ENCODE assay signal across 17 cellular contexts in the genomic region with DNA sequence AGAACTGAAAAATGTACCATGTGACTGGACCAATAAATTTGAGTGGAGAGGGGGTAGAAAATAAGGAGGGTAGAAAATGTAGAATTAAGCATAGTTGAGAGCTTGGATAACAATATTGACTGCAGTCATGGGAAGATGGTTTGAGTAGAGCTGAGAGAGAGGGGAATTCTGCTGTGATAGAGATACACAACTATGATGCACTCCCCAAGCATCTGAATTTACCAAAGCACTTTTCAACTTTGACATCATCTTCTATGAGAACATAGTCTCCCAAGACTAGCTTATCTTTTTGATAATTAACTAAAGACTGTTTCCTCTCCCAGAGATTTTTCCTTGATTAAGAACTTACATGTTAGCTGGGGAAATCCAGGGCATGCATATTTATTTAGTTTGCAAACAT.
DNase-seq lines count a peak whose midpoint lies in the region; TF ChIP-seq lines count a peak whose summit lies in the region.
"Had no signal": no experiment of that assay in that cellular context is flagged by ENCODE, and none has a peak within 500 bp of the region (broad histone marks: within the 10 kb centered on the region; RNA-seq: fewer than 3 reads in every experiment).

No MANE protein-coding gene starts in this region.

- H3K36me3 Mint-ChIP-seq in HFFc6 (ENCODE audit: low read depth): no peaks in the 10 kb centered on the region
- H3K36me3 Mint-ChIP-seq: CD4-positive, alpha-beta memory T cell had no signal

- no peak overlapping the region for H3K4me3 ChIP-seq in fibroblast of mammary gland (ENCODE audit: control insufficient read depth, low read depth, low read length)
- H3K4me3 ChIP-seq: GM23338, K562 had no signal

- H3K27ac Mint-ChIP-seq in HFFc6: no peak overlapping the region
- H3K27ac Mint-ChIP-seq: GM23338 had no signal

- no peaks in the 10 kb centered on the region; the same call in none of the 2 replicates for H3K27me3 Mint-ChIP-seq in HFFc6 (ENCODE audit: insufficient read depth)

- H3K4me3 Mint-ChIP-seq in HFFc6: no peak overlapping the region
- H3K4me3 Mint-ChIP-seq: CD4-positive, alpha-beta memory T cell; GM23338 had no signal

- TF ChIP-seq CTCF in HFFc6 (IDR thresholded peaks at IDR 0.05) (no peak), fibroblast of mammary gland (conservative IDR thresholded peaks at IDR 0.05; ENCODE audit: control insufficient read depth, insufficient read depth, low read depth, low read length) (no peak)

- no peaks in the 10 kb centered on the region for H3K4me1 Mint-ChIP-seq in HFFc6 (ENCODE audit: low read depth)
- H3K4me1 Mint-ChIP-seq: CD4-positive, alpha-beta memory T cell; GM23338 had no signal

- no peaks in the 10 kb centered on the region; the same call in 1 of the 2 replicates for H3K9me3 Mint-ChIP-seq in HFFc6
- H3K9me3 Mint-ChIP-seq: GM23338 had no signal

- DNase-seq in HFFc6: peak; percentile 8
- peak; percentile 97 for DNase-seq in amniotic epithelial cell (ENCODE audit: low read depth)
- peak; percentile 24 for DNase-seq in fibroblast of mammary gland (ENCODE audit: low read depth)
- DNase-seq in kidney tubule cell (ENCODE audit: low spot score): peak; percentile 76
- no peak for DNase-seq in ecto neural progenitor cell (ENCODE audit: low spot score)
- DNase-seq in AG08395 (ENCODE audit: low spot score): no peak
- no peak for DNase-seq in NCI-H1105 treated with DMSO at 0.1 percent for 48 hours (lab: John Stamatoyannopoulos, UW)
- no peak for DNase-seq in NCI-H2081 (lab: John Stamatoyannopoulos, UW)
- DNase-seq: Calu3; CD4-positive, alpha-beta memory T cell; DMS53; HCEC 1CT; NCI-H2227 treated with DMSO at 0.1 percent for 48 hours; NCI-H524 treated with DMSO at 0.1 percent for 48 hours; SIG-M5 had no signal

Comparison
In these comparisons a context has a peak if more than half of its experiments do, and no peak if none do; other contexts are left out.
1. DNase-seq: peak in HFFc6 (single experiment), amniotic epithelial cell (single experiment), fibroblast of mammary gland (single experiment) and kidney tubule cell (single experiment); none in ecto neural progenitor cell (single experiment), AG08395 (single experiment), NCI-H1105 treated with DMSO at 0.1 percent for 48 hours (single experiment) and NCI-H2081 (0 of 2).